In genomic region chr4:15704145-15704544, GRCh38 we compare ENCODE assay signal across 28 cellular contexts. TPM values are rescaled to one million over a fixed set of nuclear protein-coding genes. Genes with fewer than 3 reads are reported as not detected.
DNase-seq lines count a peak whose midpoint lies in the region; ATAC-seq and TF ChIP-seq lines count a peak whose summit lies in the region.
"Had no signal": no experiment of that assay in that cellular context is flagged by ENCODE, and none has a peak within 500 bp of the region (broad histone marks: within the 10 kb centered on the region; RNA-seq: fewer than 3 reads in every experiment).

No MANE protein-coding gene starts in this region.

- H3K9ac ChIP-seq in neural progenitor cell, result no peak overlapping the region

- H3K27ac ChIP-seq in CD8-positive, alpha-beta memory T cell (ENCODE audit: low read depth, low read length), result no peak overlapping the region
- H3K27ac ChIP-seq in neural progenitor cell, result no peak overlapping the region

- peaks cover 15% of the 10 kb centered on the region for H3F3A ChIP-seq in neural progenitor cell (ENCODE audit: low read depth)

- no peak overlapping the region for H3K4me3 ChIP-seq in CD8-positive, alpha-beta memory T cell (ENCODE audit: low read length)
- H3K4me3 ChIP-seq in neural progenitor cell, result no peak overlapping the region

- no peak overlapping the region for H3K4me2 ChIP-seq in neural progenitor cell

- peaks cover 2% of the 10 kb centered on the region for H3K4me1 Mint-ChIP-seq in T-helper 2 cell treated with Interferon-gamma antibody and Interleukin-4, amounts not matched to agents 5 μg/mL and 100 μg/mL, for 36 hours (ENCODE audit: low read depth)
- peaks cover 13 to 16% (median 15%) of the 10 kb centered on the region in 3 donors for H3K4me1 Mint-ChIP-seq in CD8-positive, alpha-beta memory T cell
- H3K4me1 Mint-ChIP-seq in effector memory CD8-positive, alpha-beta T cell (ENCODE audit: low read depth in 2 of 2), result peaks cover 15 to 17% of the 10 kb centered on the region in 2 donors
- H3K4me1 Mint-ChIP-seq in neural progenitor cell, result peaks cover 14% of the 10 kb centered on the region

- peaks cover 2% of the 10 kb centered on the region for H3K36me3 Mint-ChIP-seq in T-helper 2 cell treated with Interferon-gamma antibody and Interleukin-4, amounts not matched to agents 5 μg/mL and 100 μg/mL, for 36 hours (ENCODE audit: low read depth)
- H3K36me3 Mint-ChIP-seq in CD8-positive, alpha-beta memory T cell, result peaks cover 0 to 3% (median 0%) of the 10 kb centered on the region in 3 donors
- H3K36me3 Mint-ChIP-seq in effector memory CD8-positive, alpha-beta T cell (ENCODE audit: insufficient read depth), result peaks cover 3% of the 10 kb centered on the region
- peaks cover 5% of the 10 kb centered on the region for H3K36me3 Mint-ChIP-seq in neural progenitor cell
- H3K36me3 Mint-ChIP-seq: activated naive CD4-positive, alpha-beta T cell treated with anti-CD3 and anti-CD28 coated beads, Interleukin-2, amount 50 U/mL, for 72 hours had no signal

- no peaks in the 10 kb centered on the region for H3K27me3 ChIP-seq in CD8-positive, alpha-beta memory T cell (ENCODE audit: insufficient read depth, low read length, poor library complexity, severe bottlenecking)
- no peaks in the 10 kb centered on the region for H3K27me3 ChIP-seq in neural progenitor cell
- H3K27me3 ChIP-seq: esophagus muscularis mucosa had no signal

- CTCF ChIA-PET in CD8-positive, alpha-beta memory T cell (lab: Charles Lee), result no interaction called here

- no peak overlapping the region for H2AFZ ChIP-seq in neural progenitor cell (replicated peaks)

- no peaks in the 10 kb centered on the region for H3K4me1 ChIP-seq in CD8-positive, alpha-beta memory T cell (ENCODE audit: insufficient read depth, low read length)
- H3K4me1 ChIP-seq in neural progenitor cell, result peaks cover 16% of the 10 kb centered on the region

- TF ChIP-seq CTCF in neural progenitor cell (IDR thresholded peaks at IDR 0.05), result no peak

- DNase-seq in T-helper 2 cell treated with Interferon-gamma antibody and Interleukin-4, amounts not matched to agents 5 μg/mL and 100 μg/mL, for 36 hours (ENCODE audit: low spot score), result no peak
- no peak for DNase-seq in T-helper 2 cell
- DNase-seq in CD8-positive, alpha-beta memory T cell, result no peak
- DNase-seq in effector memory CD8-positive, alpha-beta T cell, result no peak
- DNase-seq in neural progenitor cell (ENCODE audit: low spot score), result no peak
- DNase-seq in SW 1271 (lab: John Stamatoyannopoulos, UW), result no peak
- DNase-seq: 8988T; activated CD4-positive, alpha-beta T cell treated with anti-CD3 and anti-CD28 coated beads, Interleukin-2, amount 50 U/mL, for 4 hours; activated CD4-positive, CD25-positive, alpha-beta regulatory T cell; central memory CD4-positive, alpha-beta T cell; dermis blood vessel endothelial cell; foreskin fibroblast; GOT3; head of caudate nucleus; HFFc6; KBM-7; NCI-H1092 treated with DMSO at 0.1 percent for 48 hours; NCI-H1694 treated with DMSO at 0.1 percent for 48 hours; NCI-H446; NCI-H82; SIG-M5; stimulated activated CD4-positive, alpha-beta T cell treated with anti-CD3 and anti-CD28 coated beads, Interleukin-15, amount 100 ng/mL, for 24 hours; stimulated activated CD4-positive, alpha-beta T cell treated with anti-CD3 and anti-CD28 coated beads, Interleukin-4, amount 100 ng/mL, for 4 hours; trophoblast cell had no signal

- H3K36me3 ChIP-seq in CD8-positive, alpha-beta memory T cell (ENCODE audit: insufficient read depth, low read length), result no peaks in the 10 kb centered on the region
- H3K36me3 ChIP-seq in neural progenitor cell, result no peaks in the 10 kb centered on the region
- H3K36me3 ChIP-seq: esophagus muscularis mucosa had no signal

- POLR2A ChIA-PET in CD8-positive, alpha-beta memory T cell (lab: Charles Lee), result no interaction called here

- no peak overlapping the region for H3K27ac Mint-ChIP-seq in T-helper 2 cell treated with Interferon-gamma antibody and Interleukin-4, amounts not matched to agents 5 μg/mL and 100 μg/mL, for 36 hours
- peak overlapping the region in 5 of 8 donors; percentile 19 to 97 (median 66) for H3K27ac Mint-ChIP-seq in CD8-positive, alpha-beta memory T cell
- H3K27ac Mint-ChIP-seq in effector memory CD8-positive, alpha-beta T cell, result no peak overlapping the region
- no peak overlapping the region for H3K27ac Mint-ChIP-seq in neural progenitor cell
- H3K27ac Mint-ChIP-seq: activated naive CD4-positive, alpha-beta T cell treated with anti-CD3 and anti-CD28 coated beads, Interleukin-2, amount 50 U/mL, for 72 hours; HFFc6 had no signal

- H3K9me3 Mint-ChIP-seq in T-helper 2 cell treated with Interferon-gamma antibody and Interleukin-4, amounts not matched to agents 5 μg/mL and 100 μg/mL, for 36 hours, result no peaks in the 10 kb centered on the region
- no peaks in the 10 kb centered on the region for H3K9me3 Mint-ChIP-seq in CD8-positive, alpha-beta memory T cell
- no peaks in the 10 kb centered on the region for H3K9me3 Mint-ChIP-seq in effector memory CD8-positive, alpha-beta T cell
- peaks cover 19% of the 10 kb centered on the region for H3K9me3 Mint-ChIP-seq in neural progenitor cell
- H3K9me3 Mint-ChIP-seq: activated naive CD4-positive, alpha-beta T cell treated with anti-CD3 and anti-CD28 coated beads, Interleukin-2, amount 50 U/mL, for 72 hours; HFFc6 had no signal

- no peak for ATAC-seq in effector memory CD8-positive, alpha-beta T cell (replicated peaks)
- ATAC-seq in HG02798 (IDR thresholded peaks at IDR 0.05; ENCODE audit: poor library complexity, unreplicated experiment) (no peak), HG03108 (IDR thresholded peaks at IDR 0.05; ENCODE audit: unreplicated experiment) (no peak)

- H3K9me3 ChIP-seq in CD8-positive, alpha-beta memory T cell (ENCODE audit: low read length), result no peaks in the 10 kb centered on the region
- H3K9me3 ChIP-seq in neural progenitor cell (ENCODE audit: low read depth), result no peaks in the 10 kb centered on the region
- H3K9me3 ChIP-seq: esophagus muscularis mucosa had no signal

- no peaks in the 10 kb centered on the region for H4K20me1 ChIP-seq in neural progenitor cell (ENCODE audit: low read depth)

- no peaks in the 10 kb centered on the region for H3K79me2 ChIP-seq in neural progenitor cell (ENCODE audit: low read depth)

- peak overlapping the region; percentile 88 for H3K4me3 Mint-ChIP-seq in T-helper 2 cell treated with Interferon-gamma antibody and Interleukin-4, amounts not matched to agents 5 μg/mL and 100 μg/mL, for 36 hours
- peak overlapping the region in 6 of 7 donors; percentile 77 to 89 (median 87) for H3K4me3 Mint-ChIP-seq in CD8-positive, alpha-beta memory T cell
- peak overlapping the region; percentile 86 to 87 for H3K4me3 Mint-ChIP-seq in effector memory CD8-positive, alpha-beta T cell
- peak overlapping the region; percentile 30 for H3K4me3 Mint-ChIP-seq in neural progenitor cell

- peaks cover 14% of the 10 kb centered on the region for H3K27me3 Mint-ChIP-seq in T-helper 2 cell treated with Interferon-gamma antibody and Interleukin-4, amounts not matched to agents 5 μg/mL and 100 μg/mL, for 36 hours (ENCODE audit: low read depth)
- peaks cover 9 to 20% of the 10 kb centered on the region in 2 donors for H3K27me3 Mint-ChIP-seq in CD8-positive, alpha-beta memory T cell
- peaks cover 12 to 20% of the 10 kb centered on the region in 2 donors for H3K27me3 Mint-ChIP-seq in effector memory CD8-positive, alpha-beta T cell
- peaks cover 2% of the 10 kb centered on the region for H3K27me3 Mint-ChIP-seq in neural progenitor cell (ENCODE audit: insufficient read depth, low read depth)

RNA-seq across cellular contexts. Expression of gene BST1, which starts 1.3 kb away (rescaled TPM):
- total RNA-seq in CD8-positive, alpha-beta memory T cell, result under 1 TPM; 0.44 to 0.48 TPM
- polyA plus RNA-seq in CD8-positive, alpha-beta memory T cell, result 0.39 TPM
- total RNA-seq in neural progenitor cell (ENCODE audit: low replicate concordance), result 0.45 and 1.2 TPM in 2 replicates

RNA-seq across cellular contexts. Expression of gene FAM200B, which starts 22.5 kb away (rescaled TPM):
- 10 to 100 TPM; 10.0 to 12.7 TPM for total RNA-seq in CD8-positive, alpha-beta memory T cell
- polyA plus RNA-seq in CD8-positive, alpha-beta memory T cell, result 80.7 TPM
- total RNA-seq in neural progenitor cell (ENCODE audit: low replicate concordance), result 58.3 and 63.2 TPM in 2 replicates

RNA-seq across cellular contexts. Expression of gene FBXL5, which starts 49.0 kb away (rescaled TPM):
- total RNA-seq in CD8-positive, alpha-beta memory T cell, result 10 to 100 TPM; 25.1 to 27.6 TPM
- polyA plus RNA-seq in CD8-positive, alpha-beta memory T cell, result 94.5 TPM
- total RNA-seq in neural progenitor cell (ENCODE audit: low replicate concordance), result 72.7 and 87.9 TPM in 2 replicates

Comparison
In these comparisons a context has a peak if more than half of its experiments do, and no peak if none do; other contexts are left out.
1. H3K27ac Mint-ChIP-seq: peak in CD8-positive, alpha-beta memory T cell (5 of 8); none in T-helper 2 cell treated with Interferon-gamma antibody and Interleukin-4, amounts not matched to agents 5 μg/mL and 100 μg/mL, for 36 hours (single experiment), effector memory CD8-positive, alpha-beta T cell (0 of 2) and neural progenitor cell (single experiment).
2. H3K4me3 Mint-ChIP-seq: peak in every context shown above with its lines; median percentile 88 in T-helper 2 cell treated with Interferon-gamma antibody and Interleukin-4, amounts not matched to agents 5 μg/mL and 100 μg/mL, for 36 hours; 87 in CD8-positive, alpha-beta memory T cell; 86 in effector memory CD8-positive, alpha-beta T cell; 30 in neural progenitor cell.